ENCODE assay signal across 8 cellular contexts in genomic region chr1:150696590-150696989, GRCh38. TPM values are rescaled to one million over a fixed set of nuclear protein-coding genes. Genes with fewer than 3 reads are reported as not detected.
DNase-seq lines count a peak whose midpoint lies in the region; ATAC-seq and TF ChIP-seq lines count a peak whose summit lies in the region.

No MANE protein-coding gene starts in this region.

- 0 to 1% methylated on average over 6 of the region's 6 CpGs for WGBS in tibial nerve, 2 donors

- TF ChIP-seq CTCF in AG04449 (IDR thresholded peaks at IDR 0.05; ENCODE audit: insufficient read depth, low read length, missing control alignments) (no peak), ascending aorta (IDR thresholded peaks at IDR 0.05) (no peak), tibial nerve (IDR thresholded peaks at IDR 0.05) (no peak)

- no peak for TF ChIP-seq EP300 in tibial nerve (IDR thresholded peaks at IDR 0.05)

- intact Hi-C loops in ascending aorta (cut with DNase I) (loop anchor here (5.0 to 10.0 kb wide), 7 partner anchors 64 to 468 kb away; partner anchors contain the start of genes ARNT, CERS2, LYSMD1 and MINDY1), left colon (cut with DNase I, micrococcal nuclease) (no loop called here)

- DNase-seq in AG04449 (ENCODE audit: low read depth, low spot score) (no peak), HEK293T (ENCODE audit: extremely low spot score) (peak; percentile 26), ascending aorta (ENCODE audit: low spot score in 2 of 2) (no peak), left colon (no peak), tibial nerve (ENCODE audit: low spot score in 2 of 2) (no peak), cerebellum (ENCODE audit: low spot score) (no peak), CD1c-positive myeloid dendritic cell (ENCODE audit: extremely low spot score) (no peak)

- TF ChIP-seq POLR2A in tibial nerve (IDR thresholded peaks at IDR 0.05): no peak

- H3K4me1 ChIP-seq in ascending aorta (peaks cover 0 to 2% of the 10 kb centered on the region in 2 donors), tibial nerve (peaks cover 0 to 37% (median 5%) of the 10 kb centered on the region in 4 donors)

- peak overlapping the region; percentile 3 to 61 for H3K27ac ChIP-seq in ascending aorta
- peak overlapping the region; percentile 55 to 84 (median 76) for H3K27ac ChIP-seq in tibial nerve

- H3K36me3 ChIP-seq in ascending aorta (peaks cover 7 to 30% of the 10 kb centered on the region in 2 donors), tibial nerve (peaks cover 0 to 28% (median 5%) of the 10 kb centered on the region in 3 donors)

- CTCF ChIA-PET in AG04449 (lab: Yijun Ruan, JAX): interaction anchor here (0.6 to 1.3 kb wide), 7 partner anchors 9 to 136 kb away, joined by 3 to 6 read pairs (median 3); partner anchors contain the start of gene HORMAD1
- CTCF ChIA-PET in HEK293T (lab: Yijun Ruan, JAX): interaction anchor here (1.3 to 1.9 kb wide), 2 partner anchors 16 to 116 kb away, joined by 3 to 6 read pairs; no protein-coding TSS in a partner anchor

- H3K27me3 ChIP-seq in ascending aorta (no peaks in the 10 kb centered on the region), tibial nerve (no peaks in the 10 kb centered on the region)

- H3K9me3 ChIP-seq in ascending aorta: no peaks in the 10 kb centered on the region
- no peaks in the 10 kb centered on the region for H3K9me3 ChIP-seq in tibial nerve

- H3K4me3 ChIP-seq in AG04449 (ENCODE audit: low read depth, low read length): peak overlapping the region; percentile 83
- H3K4me3 ChIP-seq in ascending aorta: peak overlapping the region; percentile 77 to 79
- peak overlapping the region; percentile 56 to 72 (median 65) for H3K4me3 ChIP-seq in tibial nerve

- POLR2A ChIA-PET in AG04449 (lab: Yijun Ruan, JAX) (interaction anchor here (1.1 kb wide), 1 partner anchor 117 kb away, joined by 5 read pairs; the partner anchor contains the start of gene MCL1), HEK293T (lab: Yijun Ruan, JAX) (interaction anchor here (0.7 to 2.6 kb wide), 21 partner anchors 10 to 231 kb away, joined by 3 to 20 read pairs (median 4); partner anchors contain the start of genes ENSA and MCL1)

- ATAC-seq in left colon (peak; percentile 43), GM19452 (IDR thresholded peaks at IDR 0.05; ENCODE audit: unreplicated experiment) (no peak)

TF ChIP-seq in HEK293T, 16 proteins besides CTCF, POLR2A, EP300 and RAD21:
- TF ChIP-seq PKNOX1 (IDR thresholded peaks at IDR 0.05) (no peak), L3MBTL2 (conservative IDR thresholded peaks at IDR 0.05) (no peak), FOXA1 (IDR thresholded peaks at IDR 0.05) (no peak), ARNT (IDR thresholded peaks at IDR 0.05) (no peak), CTBP1 (IDR thresholded peaks at IDR 0.05; ENCODE audit: borderline replicate concordance) (no peak), ELF4 (IDR thresholded peaks at IDR 0.05) (no peak), BHLHE40 (IDR thresholded peaks at IDR 0.05; ENCODE audit: borderline replicate concordance) (no peak), SUZ12 (IDR thresholded peaks at IDR 0.05) (no peak), FOXK2 (IDR thresholded peaks at IDR 0.05) (no peak), TARDBP (IDR thresholded peaks at IDR 0.05) (no peak), SP1 (IDR thresholded peaks at IDR 0.05) (no peak), FOXM1 (IDR thresholded peaks at IDR 0.05; ENCODE audit: borderline replicate concordance) (no peak), ZNF384 (IDR thresholded peaks at IDR 0.05) (no peak), LEF1 (IDR thresholded peaks at IDR 0.05; ENCODE audit: borderline replicate concordance) (no peak)

RNA-seq across cellular contexts. Expression of gene GOLPH3L, which starts 0.4 kb away (rescaled TPM):
- total RNA-seq in ascending aorta: 14.7 TPM
- 10 to 100 TPM; 71.3 to 87.1 TPM for total RNA-seq in left colon
- 10 to 100 TPM; 20.6 to 30.9 (median 26.5) TPM for total RNA-seq in tibial nerve
- total RNA-seq in cerebellum: 9.7 TPM

RNA-seq across cellular contexts. Expression of gene HORMAD1, which starts 24.1 kb away (rescaled TPM):
- total RNA-seq in ascending aorta (not detected), left colon (1 to 10 TPM in 1 of 2 donors, under 1 TPM in 1; 0.49 to 1.7 TPM), tibial nerve (1 to 10 TPM in 3 of 4 donors, under 1 TPM in 1; 0.39 to 8.7 (median 2.5) TPM), cerebellum (not detected)
